Comparison of ENCODE assay signal across 1 cellular context in the genomic region with DNA sequence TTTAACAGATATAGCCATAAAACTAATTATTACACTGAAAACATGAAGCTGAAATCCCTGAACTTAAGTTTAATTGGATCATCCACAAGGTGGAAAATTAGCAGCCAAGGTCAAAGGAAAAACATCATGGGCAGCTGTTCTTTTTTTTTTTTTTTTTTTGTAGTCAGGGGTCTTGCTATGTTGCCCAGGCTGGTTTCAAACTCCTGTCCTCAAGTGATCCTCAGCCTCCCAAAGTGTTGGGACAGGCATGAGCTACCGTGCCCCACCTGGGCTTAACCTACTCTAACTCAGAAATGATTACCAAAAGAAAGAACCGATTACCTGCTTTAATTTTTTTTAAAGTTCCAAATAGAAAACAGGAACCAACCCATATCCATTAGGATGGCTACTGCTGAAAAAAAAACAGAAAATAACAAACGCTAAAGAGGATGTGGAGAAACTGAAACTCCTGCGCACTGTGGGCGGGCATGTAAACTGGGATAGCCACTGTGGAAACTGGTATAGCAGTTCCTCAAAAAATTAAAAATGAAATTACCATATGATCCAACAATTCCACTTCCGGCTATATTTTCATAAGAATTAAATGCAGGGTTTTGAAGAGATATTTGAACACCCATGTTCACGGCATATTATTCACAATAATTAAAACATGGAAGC.
TF ChIP-seq lines count a peak whose summit lies in the region.

No MANE protein-coding gene starts in this region.

TF ChIP-seq in GM12891, 5 proteins besides CTCF, POLR2A, EP300 and RAD21:
- no peak for TF ChIP-seq POLR2AphosphoS5 (IDR thresholded peaks at IDR 0.05; ENCODE audit: low read depth, low read length)
- no peak for TF ChIP-seq SPI1 (IDR thresholded peaks at IDR 0.05; ENCODE audit: low read depth, low read length)
- no peak for TF ChIP-seq PAX5 (IDR thresholded peaks at IDR 0.05; ENCODE audit: insufficient read depth, low read length, severe bottlenecking)
- TF ChIP-seq TAF1 (IDR thresholded peaks at IDR 0.05; ENCODE audit: low read depth, low read length): no peak
- no peak for TF ChIP-seq POU2F2 (IDR thresholded peaks at IDR 0.05; ENCODE audit: low read depth, low read length)
TF ChIP-seq in GM12891: peak in this region for 0.
